11 cellular contexts compared by ENCODE assay signal in the genomic region with DNA sequence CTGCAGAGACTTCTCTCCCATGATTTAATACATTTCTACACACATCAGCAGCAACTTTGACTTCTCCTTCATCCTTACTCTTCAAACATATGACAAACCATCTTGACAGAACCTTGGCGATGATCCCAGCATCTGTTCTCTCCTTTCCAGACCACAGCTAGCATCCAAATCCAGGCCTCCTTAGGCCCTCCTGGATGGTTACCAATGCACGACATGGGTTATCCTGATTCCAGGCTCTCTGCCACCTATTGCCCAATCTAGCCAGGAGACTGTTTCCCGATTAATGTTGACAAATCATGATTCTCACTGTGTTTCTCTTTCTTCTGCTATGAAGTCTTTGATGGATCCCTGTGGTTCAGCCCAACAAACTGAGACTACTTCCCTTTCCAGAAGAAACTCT. TPM values are rescaled to one million over a fixed set of nuclear protein-coding genes. Genes with fewer than 3 reads are reported as not detected.
A peak's percentile ranks its signal among the peaks of the same experiment; 100 is the strongest.
DNase-seq lines count a peak whose midpoint lies in the region; FAIRE-seq and TF ChIP-seq lines count a peak whose summit lies in the region.
"Had no signal": no experiment of that assay in that cellular context is flagged by ENCODE, and none has a peak within 500 bp of the region (broad histone marks: within the 10 kb centered on the region; RNA-seq: fewer than 3 reads in every experiment).

No MANE protein-coding gene starts in this region.

- intact Hi-C loops in breast epithelium (cut with DNase I; ENCODE audit: low total_unique reads): no loop called here

- no peaks in the 10 kb centered on the region for H3K9me3 ChIP-seq in breast epithelium
- H3K9me3 ChIP-seq in HAP-1: no peaks in the 10 kb centered on the region

- no peak for TF ChIP-seq POLR2A in H54 (IDR thresholded peaks at IDR 0.05; ENCODE audit: low read depth, low read length)
- no peak for TF ChIP-seq POLR2A in breast epithelium (IDR thresholded peaks at IDR 0.05)
- no peak for TF ChIP-seq POLR2A in GM12892 (IDR thresholded peaks at IDR 0.05; ENCODE audit: low read depth, low read length)

- peak; percentile 36 for FAIRE-seq in H54 (lab: Jason Lieb, UNC)
- FAIRE-seq in GM12892 (lab: Jason Lieb, UNC): no peak

- H3K27me3 ChIP-seq in breast epithelium (no peaks in the 10 kb centered on the region), HAP-1 (ENCODE audit: low read depth) (no peaks in the 10 kb centered on the region)

- H3K4me3 ChIP-seq in breast epithelium (no peak overlapping the region), HAP-1 (no peak overlapping the region)

- DNase-seq in H54 (ENCODE audit: insufficient read length, low spot score): no peak
- DNase-seq in breast epithelium (ENCODE audit: low spot score in 2 of 2): no peak
- DNase-seq in iris pigment epithelial cell (ENCODE audit: low read depth): peak; percentile 94
- peak; percentile 99 for DNase-seq in stromal cell of bone marrow (ENCODE audit: low read depth)
- DNase-seq in HAP-1 (ENCODE audit: low spot score in 2 of 2): no peak
- DNase-seq in GM12892 (ENCODE audit: insufficient read length): no peak
- no peak for DNase-seq in activated CD4-positive, alpha-beta T cell treated with anti-CD3 and anti-CD28 coated beads for 48 hours
- no peak for DNase-seq in COLO668 (lab: John Stamatoyannopoulos, UW; ENCODE audit: unreplicated experiment)
- DNase-seq: activated naive CD4-positive, alpha-beta T cell treated with anti-CD3 and anti-CD28 coated beads, Interleukin-2, amount 50 U/mL, for 16 hours; NCI-H1092 treated with DMSO at 0.1 percent for 48 hours; stimulated activated CD4-positive, alpha-beta T cell treated with anti-CD3 and anti-CD28 coated beads, Interleukin-1b, Interleukin-23, amount 100 ng/mL, for 48 hours had no signal

- peak overlapping the region; percentile 21 to 81 for H3K27ac ChIP-seq in breast epithelium

- in situ Hi-C loops in HAP-1 (cut with MboI; ENCODE audit: low sequenced_read_pairs): no loop called here

- H3K4me1 ChIP-seq in breast epithelium (no peaks in the 10 kb centered on the region), HAP-1 (no peaks in the 10 kb centered on the region; the same call in 1 of the 2 replicates)

- no peaks in the 10 kb centered on the region for H3K36me3 ChIP-seq in breast epithelium
- no peaks in the 10 kb centered on the region for H3K36me3 ChIP-seq in HAP-1 (replicated peaks)

- no peak for TF ChIP-seq CTCF in breast epithelium (IDR thresholded peaks at IDR 0.05)

RNA-seq across cellular contexts. Expression of a gene that starts 16.7 kb away (rescaled TPM):
- total RNA-seq in breast epithelium: 100 to 1,000 TPM in 2 of 3 donors, 10 to 100 TPM in 1; 54.0 to 142 (median 129) TPM
- not detected for polyA plus RNA-seq in GM12892 (2012; ENCODE audit: missing spikeins)

Comparison
In these comparisons a context has a peak if more than half of its experiments do, and no peak if none do; other contexts are left out.
1. DNase-seq: peak in iris pigment epithelial cell (single experiment) and stromal cell of bone marrow (single experiment); none in H54 (single experiment), breast epithelium (0 of 2), HAP-1 (0 of 2), GM12892 (single experiment), activated CD4-positive, alpha-beta T cell treated with anti-CD3 and anti-CD28 coated beads for 48 hours (single experiment) and COLO668 (single experiment).